In genomic region chr3:82067420-82067819, GRCh38 we compare ENCODE assay signal across 34 cellular contexts.
"Had no signal": no experiment of that assay in that cellular context is flagged by ENCODE, and none has a peak within 500 bp of the region (broad histone marks: within the 10 kb centered on the region; RNA-seq: fewer than 3 reads in every experiment).

No MANE protein-coding gene starts in this region.

- H3K9ac ChIP-seq: KMS-11 had no signal

- H3K4me2 ChIP-seq: KMS-11, PC-9 had no signal

- H3K27ac Mint-ChIP-seq: activated B cell treated with CpG ODN at 0.5 μM for 24 hours; activated CD4-positive, alpha-beta memory T cell treated with anti-CD3 and anti-CD28 coated beads, Interleukin-2, amount 10 ng/mL, durations not matched to agents 7 days and 5 days; activated naive CD4-positive, alpha-beta T cell treated with anti-CD3 and anti-CD28 coated beads, Interleukin-2, amount 50 U/mL, for 24 hours; activated naive CD8-positive, alpha-beta T cell treated with anti-CD3 and anti-CD28 coated beads, Interleukin-2, amount 10 ng/mL, durations not matched to agents 7 days and 5 days; activated T-cell treated with anti-CD3 and anti-CD28 coated beads, Interleukin-2, amount 50 U/mL, for 24 hours; activated T-helper 2 cell treated with anti-CD3 and anti-CD28 coated beads, Interferon-gamma antibody, Interleukin-2, Interleukin-4, amounts not matched to agents 10 μg/mL and 5 μg/mL and 100 μg/mL, durations not matched to agents 14 hours and 24 hours and 36 hours had no signal

- ATAC-seq: Right ventricle myocardium inferior had no signal

- H3K36me3 ChIP-seq: ascending aorta had no signal

- H3K36me3 Mint-ChIP-seq: activated naive CD4-positive, alpha-beta T cell treated with anti-CD3 and anti-CD28 coated beads, Interleukin-2, amount 50 U/mL, for 24 hours; activated naive CD8-positive, alpha-beta T cell treated with anti-CD3 and anti-CD28 coated beads, Interleukin-2, amount 10 ng/mL, durations not matched to agents 7 days and 5 days had no signal

- H3K4me1 ChIP-seq: ascending aorta had no signal

- H3K27me3 ChIP-seq: ascending aorta had no signal

- H3K9me3 Mint-ChIP-seq: activated B cell treated with CpG ODN at 0.5 μM for 24 hours; activated CD4-positive, alpha-beta memory T cell treated with anti-CD3 and anti-CD28 coated beads, Interleukin-2, amount 10 ng/mL, durations not matched to agents 7 days and 5 days; activated naive CD4-positive, alpha-beta T cell treated with anti-CD3 and anti-CD28 coated beads, Interleukin-2, amount 50 U/mL, for 24 hours; activated naive CD8-positive, alpha-beta T cell treated with anti-CD3 and anti-CD28 coated beads, Interleukin-2, amount 10 ng/mL, durations not matched to agents 7 days and 5 days; activated T-cell treated with anti-CD3 and anti-CD28 coated beads, Interleukin-2, amount 50 U/mL, for 24 hours; activated T-helper 2 cell treated with anti-CD3 and anti-CD28 coated beads, Interferon-gamma antibody, Interleukin-2, Interleukin-4, amounts not matched to agents 10 μg/mL and 5 μg/mL and 100 μg/mL, durations not matched to agents 14 hours and 24 hours and 36 hours had no signal

- H2AFZ ChIP-seq: PC-9 had no signal

- H3K4me3 ChIP-seq: ascending aorta, PC-9 had no signal

- DNase-seq: activated B cell treated with CpG ODN at 0.5 μM for 24 hours; activated CD4-positive, alpha-beta memory T cell treated with anti-CD3 and anti-CD28 coated beads, Interleukin-2, amount 10 ng/mL, durations not matched to agents 7 days and 5 days; activated CD4-positive, alpha-beta T cell treated with anti-CD3 and anti-CD28 coated beads for 4 hours; activated CD4-positive, CD25-positive, alpha-beta regulatory T cell treated with anti-CD3 and anti-CD28 coated beads, Interleukin-2, amount 50 U/mL, for 72 hours; activated gamma-delta T cell; activated naive CD4-positive, alpha-beta T cell treated with Interleukin-2 at 50 U/mL for 16 hours; activated naive CD8-positive, alpha-beta T cell treated with anti-CD3 and anti-CD28 coated beads, Interleukin-2, amount 10 ng/mL, durations not matched to agents 7 days and 5 days; activated T-cell treated with anti-CD3 and anti-CD28 coated beads, Interleukin-2, amount 50 U/mL, for 24 hours; amygdala; caudate nucleus; cerebellar nuclear complex; NCI-H1092 treated with DMSO at 0.1 percent for 48 hours; NCI-H1417; NCI-H146; NCI-H187; NCI-H2029 treated with DMSO at 0.1 percent for 48 hours; NCI-H2171; NCI-H510A; NCI-H526; NCI-H748 treated with DMSO at 0.1 percent for 48 hours; NK-92 treated with Interleukin-12 subunit alpha and Interleukin-12 subunit beta, amount 100 ng/mL, for 24 hours; PC-9; SIG-M5; SW 1271; T-helper 1 cell; T-helper 2 cell; T-helper 9 cell had no signal

- H3K27me3 Mint-ChIP-seq: activated B cell treated with CpG ODN at 0.5 μM for 24 hours; activated CD4-positive, alpha-beta memory T cell treated with anti-CD3 and anti-CD28 coated beads, Interleukin-2, amount 10 ng/mL, durations not matched to agents 7 days and 5 days; activated naive CD4-positive, alpha-beta T cell treated with anti-CD3 and anti-CD28 coated beads, Interleukin-2, amount 50 U/mL, for 24 hours; activated naive CD8-positive, alpha-beta T cell treated with anti-CD3 and anti-CD28 coated beads, Interleukin-2, amount 10 ng/mL, durations not matched to agents 7 days and 5 days; activated T-cell treated with anti-CD3 and anti-CD28 coated beads, Interleukin-2, amount 50 U/mL, for 24 hours had no signal

- H3K4me3 Mint-ChIP-seq: activated B cell treated with CpG ODN at 0.5 μM for 24 hours; activated CD4-positive, alpha-beta memory T cell treated with anti-CD3 and anti-CD28 coated beads, Interleukin-2, amount 10 ng/mL, durations not matched to agents 7 days and 5 days; activated naive CD4-positive, alpha-beta T cell treated with anti-CD3 and anti-CD28 coated beads, Interleukin-2, amount 50 U/mL, for 24 hours; activated naive CD8-positive, alpha-beta T cell treated with anti-CD3 and anti-CD28 coated beads, Interleukin-2, amount 10 ng/mL, durations not matched to agents 7 days and 5 days; activated T-cell treated with anti-CD3 and anti-CD28 coated beads, Interleukin-2, amount 50 U/mL, for 24 hours had no signal

- H3K27ac ChIP-seq: ascending aorta, KMS-11, PC-9, RWPE1, VCaP had no signal

- H3K4me1 Mint-ChIP-seq: activated B cell treated with CpG ODN at 0.5 μM for 24 hours; activated CD4-positive, alpha-beta memory T cell treated with anti-CD3 and anti-CD28 coated beads, Interleukin-2, amount 10 ng/mL, durations not matched to agents 7 days and 5 days; activated naive CD4-positive, alpha-beta T cell treated with anti-CD3 and anti-CD28 coated beads, Interleukin-2, amount 50 U/mL, for 24 hours; activated naive CD8-positive, alpha-beta T cell treated with anti-CD3 and anti-CD28 coated beads, Interleukin-2, amount 10 ng/mL, durations not matched to agents 7 days and 5 days had no signal

- H3K9me3 ChIP-seq: ascending aorta had no signal
